In genomic region chr7:48537561-48537960, GRCh38 we compare ENCODE assay signal across 23 cellular contexts.
DNase-seq lines count a peak whose midpoint lies in the region; ATAC-seq, FAIRE-seq and TF ChIP-seq lines count a peak whose summit lies in the region.
"Had no signal": no experiment of that assay in that cellular context is flagged by ENCODE, and none has a peak within 500 bp of the region (broad histone marks: within the 10 kb centered on the region; RNA-seq: fewer than 3 reads in every experiment).

No MANE protein-coding gene starts in this region.

- no peak overlapping the region for H2BK15ac ChIP-seq in H9 (ENCODE audit: low read depth, low read length)

- CTCF ChIA-PET in A549 (lab: Yijun Ruan, JAX): no interaction called here

- no peaks in the 10 kb centered on the region for H3K27me3 ChIP-seq in H9 (ENCODE audit: insufficient read depth, low read length)
- no peaks in the 10 kb centered on the region for H3K27me3 ChIP-seq in right atrium auricular region
- H3K27me3 ChIP-seq: BLaER1 treated with 17β-estradiol and CSF1 and Interleukin-3, amounts not matched to agents 10 nM and 100 nM; heart left ventricle; left lung had no signal

- H3K9ac ChIP-seq in H9 (ENCODE audit: extremely low read depth, insufficient read length, low read length): no peak overlapping the region
- H3K9ac ChIP-seq: BLaER1 treated with 17β-estradiol and CSF1 and Interleukin-3, amounts not matched to agents 10 nM and 100 nM had no signal

- TF ChIP-seq EP300 in A549 (IDR thresholded peaks at IDR 0.05): no peak

- H4K20me1 ChIP-seq in H9 (ENCODE audit: control insufficient read depth, insufficient read depth, insufficient read length): no peaks in the 10 kb centered on the region
- H4K20me1 ChIP-seq: BLaER1 treated with 17β-estradiol and CSF1 and Interleukin-3, amounts not matched to agents 10 nM and 100 nM had no signal

- no peak overlapping the region for H4K8ac ChIP-seq in H9 (replicated peaks; ENCODE audit: insufficient read length, low read depth, low read length)

- FAIRE-seq in A549 (lab: Jason Lieb, UNC): no peak

- no peaks in the 10 kb centered on the region for H3K4me1 ChIP-seq in A549
- H3K4me1 ChIP-seq in H9 (ENCODE audit: insufficient read depth, low read length): no peaks in the 10 kb centered on the region
- no peaks in the 10 kb centered on the region for H3K4me1 ChIP-seq in right atrium auricular region
- H3K4me1 ChIP-seq: heart left ventricle, left lung had no signal

- H2AFZ ChIP-seq in H9 (ENCODE audit: low read length): no peak overlapping the region

- peaks cover 19 to 30% (median 19%) of the 10 kb centered on the region in 3 experiments for H3K36me3 Mint-ChIP-seq in H9 (ENCODE audit: insufficient read depth in 1 of 3, low read depth in 3 of 3)
- no peaks in the 10 kb centered on the region for H3K36me3 Mint-ChIP-seq in activated T-helper 17 cell treated with anti-CD3 and anti-CD28 coated beads, Interleukin-2, amount 50 U/mL, for 72 hours (ENCODE audit: low read depth)
- no peaks in the 10 kb centered on the region for H3K36me3 Mint-ChIP-seq in stimulated activated naive B cell treated with anti-CD40 and anti-IgM and Interleukin-4, amounts not matched to agents 10 μg/mL and 1 μg/mL and 100 μg/mL, for 72 hours
- H3K36me3 Mint-ChIP-seq: activated naive CD8-positive, alpha-beta T cell had no signal

- H3K79me1 ChIP-seq in H9 (ENCODE audit: insufficient read depth, low read depth, low read length, poor library complexity, severe bottlenecking): no peaks in the 10 kb centered on the region

- 8% methylated on average over 2 of the region's 2 CpGs for WGBS in A549 (ENCODE audit: missing lambda C conversion rate)
- WGBS in H9 (ENCODE audit: extremely low coverage, insufficient read length, low lambda C conversion rate): no CpG with 5 or more reads among the region's 2 CpGs

- no peak overlapping the region for H2BK5ac ChIP-seq in H9 (ENCODE audit: insufficient read length, low read length)

- no peak overlapping the region for H2AK5ac ChIP-seq in H9 (ENCODE audit: insufficient read length, low read length)

- no peaks in the 10 kb centered on the region for H3K79me2 ChIP-seq in H9 (ENCODE audit: insufficient read depth, low read length)

- H2BK20ac ChIP-seq in H9 (ENCODE audit: low read depth, low read length, poor library complexity, severe bottlenecking): no peak overlapping the region

- POLR2A ChIA-PET in A549 (lab: Yijun Ruan, JAX): no interaction called here

- H3K18ac ChIP-seq in H9 (ENCODE audit: insufficient read length, low read depth, low read length): no peak overlapping the region

- H3K4me3 ChIP-seq in A549 (no peak overlapping the region), right atrium auricular region (no peak overlapping the region)
- H3K4me3 ChIP-seq: BLaER1 treated with 17β-estradiol and CSF1 and Interleukin-3, amounts not matched to agents 10 nM and 100 nM; heart left ventricle; left lung; thoracic aorta had no signal

- no peak for DNase-seq in A549 (ENCODE audit: low read depth in 1 of 2, low spot score in 1 of 2)
- DNase-seq in H9: peak; percentile 33
- DNase-seq in islet precursor cell: peak; percentile 92
- no peak for DNase-seq in stimulated activated naive B cell treated with anti-CD40 and anti-IgM and Interleukin-4, amounts not matched to agents 10 μg/mL and 1 μg/mL and 100 μg/mL, for 72 hours
- DNase-seq in NCI-H146 (lab: John Stamatoyannopoulos, UW): no peak
- DNase-seq in right atrium auricular region (ENCODE audit: low spot score): no peak
- DNase-seq in NCI-H774 (lab: John Stamatoyannopoulos, UW): no peak
- DNase-seq: activated CD4-positive, alpha-beta T cell treated with anti-CD3 and anti-CD28 coated beads, Interleukin-2, amount 10 ng/mL, durations not matched to agents 7 days and 5 days; heart left ventricle; KBM-7; left lung; naive thymus-derived CD4-positive, alpha-beta T cell; NCI-H1694 treated with DMSO at 0.1 percent for 48 hours; NCI-H526; retina; stimulated activated CD4-positive, alpha-beta T cell treated with anti-CD3 and anti-CD28 coated beads, Interleukin-4, amount 100 ng/mL, for 4 hours; stimulated activated naive CD8-positive, alpha-beta T cell treated with anti-CD3 and anti-CD28 coated beads, Interleukin-15, Interleukin-2, amounts not matched to agents 100 U/mL and 50 U/mL, for 24 hours had no signal

- no peak overlapping the region; a peak in 1 of 5 replicates for H3K4me3 Mint-ChIP-seq in H9
- no peak overlapping the region for H3K4me3 Mint-ChIP-seq in activated T-helper 17 cell treated with anti-CD3 and anti-CD28 coated beads, Interleukin-2, amount 50 U/mL, for 72 hours
- no peak overlapping the region for H3K4me3 Mint-ChIP-seq in stimulated activated naive B cell treated with anti-CD40 and anti-IgM and Interleukin-4, amounts not matched to agents 10 μg/mL and 1 μg/mL and 100 μg/mL, for 72 hours
- H3K4me3 Mint-ChIP-seq: activated CD4-positive, alpha-beta T cell treated with anti-CD3 and anti-CD28 coated beads, Interleukin-2, amount 10 ng/mL, durations not matched to agents 7 days and 5 days; activated naive CD8-positive, alpha-beta T cell; naive thymus-derived CD4-positive, alpha-beta T cell; T-helper 2 cell treated with Interferon-gamma antibody and Interleukin-4, amounts not matched to agents 5 μg/mL and 100 μg/mL, for 36 hours had no signal

- no peaks in the 10 kb centered on the region; the same call in 1 of the 2 replicates for H3K27me3 Mint-ChIP-seq in H9 (ENCODE audit: low read depth)
- H3K27me3 Mint-ChIP-seq in activated T-helper 17 cell treated with anti-CD3 and anti-CD28 coated beads, Interleukin-2, amount 50 U/mL, for 72 hours: no peaks in the 10 kb centered on the region
- no peaks in the 10 kb centered on the region for H3K27me3 Mint-ChIP-seq in stimulated activated naive B cell treated with anti-CD40 and anti-IgM and Interleukin-4, amounts not matched to agents 10 μg/mL and 1 μg/mL and 100 μg/mL, for 72 hours
- H3K27me3 Mint-ChIP-seq: activated CD4-positive, alpha-beta T cell treated with anti-CD3 and anti-CD28 coated beads, Interleukin-2, amount 10 ng/mL, durations not matched to agents 7 days and 5 days; activated naive CD8-positive, alpha-beta T cell; naive thymus-derived CD4-positive, alpha-beta T cell had no signal

- peaks cover 23 to 33% of the 10 kb centered on the region in 2 experiments for H3K9me3 Mint-ChIP-seq in H9
- H3K9me3 Mint-ChIP-seq in activated T-helper 17 cell treated with anti-CD3 and anti-CD28 coated beads, Interleukin-2, amount 50 U/mL, for 72 hours: peaks cover 10% of the 10 kb centered on the region
- peaks cover 13 to 18% of the 10 kb centered on the region in 2 donors for H3K9me3 Mint-ChIP-seq in stimulated activated naive B cell treated with anti-CD40 and anti-IgM and Interleukin-4, amounts not matched to agents 10 μg/mL and 1 μg/mL and 100 μg/mL, for 72 hours
- H3K9me3 Mint-ChIP-seq: activated CD4-positive, alpha-beta T cell treated with anti-CD3 and anti-CD28 coated beads, Interleukin-2, amount 10 ng/mL, durations not matched to agents 7 days and 5 days had no signal

- TF ChIP-seq CTCF in A549 (IDR thresholded peaks at IDR 0.05) (no peak), H9 (conservative IDR thresholded peaks at IDR 0.05) (no peak), right atrium auricular region (IDR thresholded peaks at IDR 0.05) (no peak)

- H4K91ac ChIP-seq in H9 (ENCODE audit: insufficient read length, low read depth, low read length): no peak overlapping the region

- H3K4me2 ChIP-seq in A549 (no peak overlapping the region), H9 (ENCODE audit: insufficient read depth, insufficient read length, low read length) (no peak overlapping the region)
- H3K4me2 ChIP-seq: BLaER1 treated with 17β-estradiol and CSF1 and Interleukin-3, amounts not matched to agents 10 nM and 100 nM had no signal

- ATAC-seq in A549: no peak
- ATAC-seq in activated T-helper 17 cell treated with anti-CD3 and anti-CD28 coated beads, Interleukin-2, amount 50 U/mL, for 72 hours (replicated peaks): peak; percentile 66
- no peak for ATAC-seq in stimulated activated naive B cell treated with anti-CD40 and anti-IgM and Interleukin-4, amounts not matched to agents 10 μg/mL and 1 μg/mL and 100 μg/mL, for 72 hours (replicated peaks)
- ATAC-seq: heart left ventricle; left lung; naive thymus-derived CD4-positive, alpha-beta T cell; stimulated activated naive CD8-positive, alpha-beta T cell treated with anti-CD3 and anti-CD28 coated beads, Interleukin-15, Interleukin-2, amounts not matched to agents 100 U/mL and 50 U/mL, for 24 hours had no signal

- H3K14ac ChIP-seq in H9 (ENCODE audit: insufficient read depth, low read length): no peak overlapping the region

- H3T11ph ChIP-seq in H9 (ENCODE audit: low read length): no peak overlapping the region

- no peak for TF ChIP-seq RAD21 in A549 (conservative IDR thresholded peaks at IDR 0.05 in 1 of 2, IDR thresholded peaks at IDR 0.05 in 1 of 2)

- peaks cover 10 to 18% of the 10 kb centered on the region in 2 experiments for H3K4me1 Mint-ChIP-seq in H9
- no peaks in the 10 kb centered on the region for H3K4me1 Mint-ChIP-seq in activated T-helper 17 cell treated with anti-CD3 and anti-CD28 coated beads, Interleukin-2, amount 50 U/mL, for 72 hours
- no peaks in the 10 kb centered on the region for H3K4me1 Mint-ChIP-seq in stimulated activated naive B cell treated with anti-CD40 and anti-IgM and Interleukin-4, amounts not matched to agents 10 μg/mL and 1 μg/mL and 100 μg/mL, for 72 hours
- H3K4me1 Mint-ChIP-seq: activated CD4-positive, alpha-beta T cell treated with anti-CD3 and anti-CD28 coated beads, Interleukin-2, amount 10 ng/mL, durations not matched to agents 7 days and 5 days; naive thymus-derived CD4-positive, alpha-beta T cell had no signal

- TF ChIP-seq POLR2A in A549 (IDR thresholded peaks at IDR 0.05; ENCODE audit: low read length): no peak

- H3K4ac ChIP-seq in H9 (ENCODE audit: low read depth, low read length): no peak overlapping the region

- no peak overlapping the region for H3K23ac ChIP-seq in H9 (ENCODE audit: insufficient read length, low read depth, low read length)

- no peak overlapping the region for H2BK120ac ChIP-seq in H9 (ENCODE audit: low read depth, low read length, poor library complexity, severe bottlenecking)

- no peak overlapping the region for H2BK12ac ChIP-seq in H9 (ENCODE audit: insufficient read length, low read depth, low read length)

- H3K36me3 ChIP-seq in right atrium auricular region: no peaks in the 10 kb centered on the region
- H3K36me3 ChIP-seq: heart left ventricle, left lung, thoracic aorta had no signal

- H3K27ac Mint-ChIP-seq in H9: no peak overlapping the region
- H3K27ac Mint-ChIP-seq in activated T-helper 17 cell treated with anti-CD3 and anti-CD28 coated beads, Interleukin-2, amount 50 U/mL, for 72 hours: no peak overlapping the region
- H3K27ac Mint-ChIP-seq in stimulated activated naive B cell treated with anti-CD40 and anti-IgM and Interleukin-4, amounts not matched to agents 10 μg/mL and 1 μg/mL and 100 μg/mL, for 72 hours: no peak overlapping the region
- H3K27ac Mint-ChIP-seq: activated CD4-positive, alpha-beta T cell treated with anti-CD3 and anti-CD28 coated beads, Interleukin-2, amount 10 ng/mL, durations not matched to agents 7 days and 5 days; activated naive CD8-positive, alpha-beta T cell; naive thymus-derived CD4-positive, alpha-beta T cell; T-helper 2 cell treated with Interferon-gamma antibody and Interleukin-4, amounts not matched to agents 5 μg/mL and 100 μg/mL, for 36 hours had no signal

- H3K9me3 ChIP-seq in A549 (peaks cover 14% of the 10 kb centered on the region; the same call in 2 of the 3 replicates), H9 (ENCODE audit: control insufficient read depth, low read depth, low read length) (no peaks in the 10 kb centered on the region), right atrium auricular region (peaks cover 0 to 15% of the 10 kb centered on the region in 2 donors)

- no peak overlapping the region for H3K56ac ChIP-seq in H9 (ENCODE audit: insufficient read length, low read depth, low read length)

- H3K23me2 ChIP-seq in H9 (ENCODE audit: insufficient read length, low read depth, low read length, poor library complexity, severe bottlenecking): no peaks in the 10 kb centered on the region

- no peak overlapping the region for H4K5ac ChIP-seq in H9 (ENCODE audit: insufficient read length, low read depth, low read length)

- H3K27ac ChIP-seq in A549: no peak overlapping the region
- no peak overlapping the region for H3K27ac ChIP-seq in H9 (ENCODE audit: insufficient read length, low read depth, low read length)
- no peak overlapping the region for H3K27ac ChIP-seq in right atrium auricular region
- H3K27ac ChIP-seq: BLaER1 treated with 17β-estradiol and CSF1 and Interleukin-3, amounts not matched to agents 10 nM and 100 nM; heart left ventricle; left lung; thoracic aorta; VCaP had no signal

Comparison
In these comparisons a context has a peak if more than half of its experiments do, and no peak if none do; other contexts are left out.
1. DNase-seq: peak in H9 (single experiment) and islet precursor cell (single experiment); none in A549 (0 of 2), stimulated activated naive B cell treated with anti-CD40 and anti-IgM and Interleukin-4, amounts not matched to agents 10 μg/mL and 1 μg/mL and 100 μg/mL, for 72 hours (single experiment), NCI-H146 (single experiment), right atrium auricular region (single experiment) and NCI-H774 (single experiment).